In genomic region chr7:2971914-2972530, GRCh38 we compare ENCODE assay signal across 11 cellular contexts.
DNase-seq lines count a peak whose midpoint lies in the region; ATAC-seq, FAIRE-seq and TF ChIP-seq lines count a peak whose summit lies in the region.
"Had no signal": no experiment of that assay in that cellular context is flagged by ENCODE, and none has a peak within 500 bp of the region (broad histone marks: within the 10 kb centered on the region; RNA-seq: fewer than 3 reads in every experiment).

No MANE protein-coding gene starts in this region.

- TF ChIP-seq CTCF in esophagus muscularis mucosa (IDR thresholded peaks at IDR 0.05) = no peak

- H3K4me1 ChIP-seq in esophagus muscularis mucosa = no peaks in the 10 kb centered on the region
- H3K4me1 ChIP-seq: parathyroid adenoma had no signal

- no peak overlapping the region for H3K27ac ChIP-seq in esophagus muscularis mucosa (replicated peaks in 1 of 4)
- H3K27ac ChIP-seq: parathyroid adenoma had no signal

- peak overlapping the region; percentile 56 for H3K4me3 Mint-ChIP-seq in activated CD8-positive, alpha-beta memory T cell treated with anti-CD3 and anti-CD28 coated beads, Interleukin-2, amount 10 ng/mL, durations not matched to agents 7 days and 5 days

- H3K27ac Mint-ChIP-seq in activated CD8-positive, alpha-beta memory T cell treated with anti-CD3 and anti-CD28 coated beads, Interleukin-2, amount 10 ng/mL, durations not matched to agents 7 days and 5 days = peak overlapping the region; percentile 89

- CTCF ChIA-PET in activated CD8-positive, alpha-beta memory T cell treated with anti-CD3 and anti-CD28 coated beads, Interleukin-2, amount 10 ng/mL, durations not matched to agents 7 days and 5 days (lab: Charles Lee) = interaction anchor here (0.8 to 2.3 kb wide), 7 partner anchors 10 to 91 kb away, joined by 3 to 9 read pairs (median 4); partner anchors contain the start of gene CARD11

- H3K4me1 Mint-ChIP-seq in activated CD8-positive, alpha-beta memory T cell treated with anti-CD3 and anti-CD28 coated beads, Interleukin-2, amount 10 ng/mL, durations not matched to agents 7 days and 5 days = peaks cover 40% of the 10 kb centered on the region

- H3K9me3 Mint-ChIP-seq in activated CD8-positive, alpha-beta memory T cell treated with anti-CD3 and anti-CD28 coated beads, Interleukin-2, amount 10 ng/mL, durations not matched to agents 7 days and 5 days (ENCODE audit: low read depth) = peaks cover 3% of the 10 kb centered on the region

- peak; percentile 82 for ATAC-seq in HG03095 (IDR thresholded peaks at IDR 0.05; ENCODE audit: unreplicated experiment)
- ATAC-seq in activated CD8-positive, alpha-beta memory T cell treated with anti-CD3 and anti-CD28 coated beads, Interleukin-2, amount 10 ng/mL, durations not matched to agents 7 days and 5 days = peak; percentile 69
- ATAC-seq in left colon = no peak

- TF ChIP-seq POLR2A in esophagus muscularis mucosa (IDR thresholded peaks at IDR 0.05; ENCODE audit: low read depth) = no peak

- no peak for TF ChIP-seq EP300 in esophagus muscularis mucosa (IDR thresholded peaks at IDR 0.05)

- no peaks in the 10 kb centered on the region for H3K27me3 Mint-ChIP-seq in activated CD8-positive, alpha-beta memory T cell treated with anti-CD3 and anti-CD28 coated beads, Interleukin-2, amount 10 ng/mL, durations not matched to agents 7 days and 5 days

- no peaks in the 10 kb centered on the region for H3K36me3 ChIP-seq in esophagus muscularis mucosa

- peaks cover 39% of the 10 kb centered on the region for H3K36me3 Mint-ChIP-seq in activated CD8-positive, alpha-beta memory T cell treated with anti-CD3 and anti-CD28 coated beads, Interleukin-2, amount 10 ng/mL, durations not matched to agents 7 days and 5 days

- peak; percentile 44 for DNase-seq in GDM1 (lab: John Stamatoyannopoulos, UW)
- DNase-seq in GM19239 (ENCODE audit: insufficient read length, low spot score) = no peak
- peak; percentile 62 for DNase-seq in activated CD8-positive, alpha-beta memory T cell treated with anti-CD3 and anti-CD28 coated beads, Interleukin-2, amount 10 ng/mL, durations not matched to agents 7 days and 5 days
- no peak for DNase-seq in esophagus muscularis mucosa (ENCODE audit: extremely low spot score)
- DNase-seq in left colon = no peak
- DNase-seq in stimulated activated naive CD4-positive, alpha-beta T cell (lab: John Stamatoyannopoulos, UW) = no peak
- DNase-seq in RKO (ENCODE audit: low spot score) = no peak
- DNase-seq: DMS53, NCI-H2107 had no signal

- peaks cover 0 to 24% (median 0%) of the 10 kb centered on the region in 4 donors for H3K27me3 ChIP-seq in esophagus muscularis mucosa

- peaks cover 0 to under 1% (median 0%) of the 10 kb centered on the region in 4 donors for H3K9me3 ChIP-seq in esophagus muscularis mucosa

- intact Hi-C loops in esophagus muscularis mucosa (cut with DNase I) (no loop called here), left colon (cut with DNase I, micrococcal nuclease) (no loop called here)

- 75% methylated on average over 5 of the region's 5 CpGs for WGBS in esophagus muscularis mucosa

- FAIRE-seq in GM19239 (lab: Jason Lieb, UNC) = peak; percentile 87

- H3K4me3 ChIP-seq in esophagus muscularis mucosa = no peak overlapping the region

Comparison
In these comparisons a context has a peak if more than half of its experiments do, and no peak if none do; other contexts are left out.
1. DNase-seq: peak in GDM1 (single experiment) and activated CD8-positive, alpha-beta memory T cell treated with anti-CD3 and anti-CD28 coated beads, Interleukin-2, amount 10 ng/mL, durations not matched to agents 7 days and 5 days (single experiment); none in GM19239 (single experiment), esophagus muscularis mucosa (single experiment), left colon (0 of 2), stimulated activated naive CD4-positive, alpha-beta T cell (0 of 6) and RKO (single experiment).